ENCODE assay signal across 1 cellular context in the genomic region with DNA sequence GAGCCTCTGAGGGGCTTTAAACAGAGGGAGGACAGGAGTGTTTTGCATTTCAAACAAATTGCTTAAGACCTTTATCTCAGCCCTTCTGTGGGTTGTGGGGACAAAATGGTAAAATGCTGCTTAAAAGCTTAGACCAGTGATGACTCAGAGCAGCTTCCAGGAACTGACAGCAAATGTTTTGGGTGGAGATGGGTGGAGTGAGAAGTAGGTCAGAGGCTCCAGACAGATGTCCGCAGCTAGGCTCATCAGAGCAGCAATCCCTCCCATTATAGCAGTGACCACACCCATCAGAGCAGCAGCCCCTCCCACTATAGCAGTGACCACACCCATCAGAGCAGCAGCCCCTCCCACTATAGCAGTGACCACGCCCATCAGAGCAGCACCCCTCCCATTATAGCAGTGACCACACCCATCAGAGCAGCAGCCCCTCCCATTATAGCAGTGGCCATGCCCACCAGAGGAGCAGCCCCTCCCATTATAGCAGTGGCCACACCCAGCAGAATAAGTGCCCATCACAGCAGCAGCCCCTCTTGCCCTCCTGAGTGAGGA.
TF ChIP-seq lines count a peak whose summit lies in the region.

No MANE protein-coding gene starts in this region.

TF ChIP-seq in K562, 482 proteins besides CTCF, POLR2A, EP300 and RAD21 (continued from another document and continues in another):
- TF ChIP-seq NR2F6 (CRISPR knock-in tag; IDR thresholded peaks at IDR 0.05) (no peak), MAFK (IDR thresholded peaks at IDR 0.05; ENCODE audit: low read length) (no peak; the same call in 1 of the 2 replicates), MAFF (IDR thresholded peaks at IDR 0.05; ENCODE audit: low read length) (no peak), ELK3 (CRISPR knock-in tag; IDR thresholded peaks at IDR 0.05) (no peak), CBX3 (IDR thresholded peaks at IDR 0.05; ENCODE audit: borderline replicate concordance in 1 of 2, low read length in 2 of 2) (0 out of 3 replicates have a peak, but pooled peaks of 1 of the 2 experiments have one; percentile 23), IFI16 (CRISPR knock-in tag; IDR thresholded peaks at IDR 0.05) (no peak), FOXA1 (IDR thresholded peaks at IDR 0.05; ENCODE audit: borderline replicate concordance) (no peak), ETS1 (conservative IDR thresholded peaks at IDR 0.05; ENCODE audit: control insufficient read depth, low read depth, low read length) (no peak), ZNF282 (CRISPR knock-in tag; IDR thresholded peaks at IDR 0.05) (no peak), STAT5A (IDR thresholded peaks at IDR 0.05; ENCODE audit: borderline replicate concordance, low read length) (peak; percentile 98), ADNP (tag; IDR thresholded peaks at IDR 0.05) (no peak), ETV5 (CRISPR knock-in tag; IDR thresholded peaks at IDR 0.05; ENCODE audit: low read depth) (no peak), MTA3 (IDR thresholded peaks at IDR 0.05; ENCODE audit: borderline replicate concordance) (peak; percentile 63), STAT5B (CRISPR knock-in tag; IDR thresholded peaks at IDR 0.05) (no peak), SRSF9 (IDR thresholded peaks at IDR 0.05; ENCODE audit: borderline replicate concordance, low read depth, low read length) (no peak), NR2C1 (IDR thresholded peaks at IDR 0.05) (no peak), NR2C1 (tag; IDR thresholded peaks at IDR 0.05) (no peak), ZNF740 (CRISPR knock-in tag; IDR thresholded peaks at IDR 0.05) (no peak), ZNF740 (tag; IDR thresholded peaks at IDR 0.05) (no peak), CTBP1 (IDR thresholded peaks at IDR 0.05; ENCODE audit: borderline replicate concordance) (peak; percentile 95), AFF4 (CRISPR knock-in tag; IDR thresholded peaks at IDR 0.05) (no peak), MCM7 (IDR thresholded peaks at IDR 0.05) (no peak), NFE2L1 (tag; IDR thresholded peaks at IDR 0.05; ENCODE audit: borderline replicate concordance, low read depth) (no peak), SRSF1 (IDR thresholded peaks at IDR 0.05; ENCODE audit: low read depth, low read length) (no peak), ZNF507 (tag; conservative IDR thresholded peaks at IDR 0.05) (no peak), UBTF (IDR thresholded peaks at IDR 0.05; ENCODE audit: borderline replicate concordance in 1 of 2, low read depth in 2 of 2, low read length in 2 of 2) (no peak), XRCC5 (IDR thresholded peaks at IDR 0.05; ENCODE audit: low read depth, low read length) (no peak), POLR2B (IDR thresholded peaks at IDR 0.05; ENCODE audit: low read depth, partially characterized antibody) (no peak), SMAD4 (CRISPR knock-in tag; conservative IDR thresholded peaks at IDR 0.05) (peak; percentile 99)
- TF ChIP-seq, protein P1, sequence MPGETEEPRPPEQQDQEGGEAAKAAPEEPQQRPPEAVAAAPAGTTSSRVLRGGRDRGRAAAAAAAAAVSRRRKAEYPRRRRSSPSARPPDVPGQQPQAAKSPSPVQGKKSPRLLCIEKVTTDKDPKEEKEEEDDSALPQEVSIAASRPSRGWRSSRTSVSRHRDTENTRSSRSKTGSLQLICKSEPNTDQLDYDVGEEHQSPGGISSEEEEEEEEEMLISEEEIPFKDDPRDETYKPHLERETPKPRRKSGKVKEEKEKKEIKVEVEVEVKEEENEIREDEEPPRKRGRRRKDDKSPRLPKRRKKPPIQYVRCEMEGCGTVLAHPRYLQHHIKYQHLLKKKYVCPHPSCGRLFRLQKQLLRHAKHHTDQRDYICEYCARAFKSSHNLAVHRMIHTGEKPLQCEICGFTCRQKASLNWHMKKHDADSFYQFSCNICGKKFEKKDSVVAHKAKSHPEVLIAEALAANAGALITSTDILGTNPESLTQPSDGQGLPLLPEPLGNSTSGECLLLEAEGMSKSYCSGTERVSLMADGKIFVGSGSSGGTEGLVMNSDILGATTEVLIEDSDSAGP (CRISPR knock-in tag; IDR thresholded peaks at IDR 0.05): no peak
- TF ChIP-seq, protein P2, sequence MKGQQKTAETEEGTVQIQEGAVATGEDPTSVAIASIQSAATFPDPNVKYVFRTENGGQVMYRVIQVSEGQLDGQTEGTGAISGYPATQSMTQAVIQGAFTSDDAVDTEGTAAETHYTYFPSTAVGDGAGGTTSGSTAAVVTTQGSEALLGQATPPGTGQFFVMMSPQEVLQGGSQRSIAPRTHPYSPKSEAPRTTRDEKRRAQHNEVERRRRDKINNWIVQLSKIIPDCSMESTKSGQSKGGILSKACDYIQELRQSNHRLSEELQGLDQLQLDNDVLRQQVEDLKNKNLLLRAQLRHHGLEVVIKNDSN (CRISPR knock-in tag; IDR thresholded peaks at IDR 0.05): no peak
- TF ChIP-seq, protein P3, sequence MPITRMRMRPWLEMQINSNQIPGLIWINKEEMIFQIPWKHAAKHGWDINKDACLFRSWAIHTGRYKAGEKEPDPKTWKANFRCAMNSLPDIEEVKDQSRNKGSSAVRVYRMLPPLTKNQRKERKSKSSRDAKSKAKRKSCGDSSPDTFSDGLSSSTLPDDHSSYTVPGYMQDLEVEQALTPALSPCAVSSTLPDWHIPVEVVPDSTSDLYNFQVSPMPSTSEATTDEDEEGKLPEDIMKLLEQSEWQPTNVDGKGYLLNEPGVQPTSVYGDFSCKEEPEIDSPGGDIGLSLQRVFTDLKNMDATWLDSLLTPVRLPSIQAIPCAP (CRISPR knock-in tag; IDR thresholded peaks at IDR 0.05; ENCODE audit: borderline replicate concordance): no peak
- TF ChIP-seq, protein P4, sequence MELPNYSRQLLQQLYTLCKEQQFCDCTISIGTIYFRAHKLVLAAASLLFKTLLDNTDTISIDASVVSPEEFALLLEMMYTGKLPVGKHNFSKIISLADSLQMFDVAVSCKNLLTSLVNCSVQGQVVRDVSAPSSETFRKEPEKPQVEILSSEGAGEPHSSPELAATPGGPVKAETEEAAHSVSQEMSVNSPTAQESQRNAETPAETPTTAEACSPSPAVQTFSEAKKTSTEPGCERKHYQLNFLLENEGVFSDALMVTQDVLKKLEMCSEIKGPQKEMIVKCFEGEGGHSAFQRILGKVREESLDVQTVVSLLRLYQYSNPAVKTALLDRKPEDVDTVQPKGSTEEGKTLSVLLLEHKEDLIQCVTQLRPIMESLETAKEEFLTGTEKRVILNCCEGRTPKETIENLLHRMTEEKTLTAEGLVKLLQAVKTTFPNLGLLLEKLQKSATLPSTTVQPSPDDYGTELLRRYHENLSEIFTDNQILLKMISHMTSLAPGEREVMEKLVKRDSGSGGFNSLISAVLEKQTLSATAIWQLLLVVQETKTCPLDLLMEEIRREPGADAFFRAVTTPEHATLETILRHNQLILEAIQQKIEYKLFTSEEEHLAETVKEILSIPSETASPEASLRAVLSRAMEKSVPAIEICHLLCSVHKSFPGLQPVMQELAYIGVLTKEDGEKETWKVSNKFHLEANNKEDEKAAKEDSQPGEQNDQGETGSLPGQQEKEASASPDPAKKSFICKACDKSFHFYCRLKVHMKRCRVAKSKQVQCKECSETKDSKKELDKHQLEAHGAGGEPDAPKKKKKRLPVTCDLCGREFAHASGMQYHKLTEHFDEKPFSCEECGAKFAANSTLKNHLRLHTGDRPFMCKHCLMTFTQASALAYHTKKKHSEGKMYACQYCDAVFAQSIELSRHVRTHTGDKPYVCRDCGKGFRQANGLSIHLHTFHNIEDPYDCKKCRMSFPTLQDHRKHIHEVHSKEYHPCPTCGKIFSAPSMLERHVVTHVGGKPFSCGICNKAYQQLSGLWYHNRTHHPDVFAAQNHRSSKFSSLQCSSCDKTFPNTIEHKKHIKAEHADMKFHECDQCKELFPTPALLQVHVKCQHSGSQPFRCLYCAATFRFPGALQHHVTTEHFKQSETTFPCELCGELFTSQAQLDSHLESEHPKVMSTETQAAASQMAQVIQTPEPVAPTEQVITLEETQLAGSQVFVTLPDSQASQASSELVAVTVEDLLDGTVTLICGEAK (IDR thresholded peaks at IDR 0.05): no peak
- TF ChIP-seq, protein P4 (CRISPR knock-in tag; IDR thresholded peaks at IDR 0.05): no peak
